Comparison of ENCODE assay signal across 1 cellular context in the genomic region with DNA sequence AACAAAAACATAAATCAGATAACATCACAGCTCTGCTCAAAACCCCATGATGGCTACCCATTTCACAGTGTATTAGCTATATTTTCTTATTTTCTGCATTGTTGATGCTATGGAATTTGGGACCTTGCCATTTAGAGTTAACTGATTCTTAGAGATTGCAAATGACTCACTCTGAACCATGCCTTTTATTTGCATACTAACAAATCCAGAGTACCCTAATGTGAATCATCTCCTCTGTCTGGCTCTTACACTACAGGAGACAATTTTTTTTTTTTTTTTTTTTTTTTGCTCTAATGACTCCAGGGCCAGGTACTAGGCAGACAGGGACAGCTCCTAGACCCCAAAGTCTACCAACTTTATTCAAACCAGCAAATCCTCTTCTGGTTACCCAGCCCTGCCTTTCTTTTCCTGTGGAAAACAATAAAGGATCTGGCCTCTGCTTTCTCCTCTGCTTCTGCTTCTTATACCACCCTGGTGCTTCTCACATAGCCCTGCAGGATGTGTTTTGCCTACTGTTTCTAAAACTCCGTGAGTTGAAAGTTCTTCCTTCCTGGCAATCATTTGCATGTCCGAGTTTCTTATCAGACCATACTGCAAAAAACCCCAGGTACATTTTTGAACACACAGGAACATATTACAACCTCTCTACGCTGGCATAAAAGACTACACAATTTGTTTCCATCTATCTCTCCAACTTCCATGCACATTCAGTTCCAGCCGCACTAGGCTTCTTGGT.
TF ChIP-seq lines count a peak whose summit lies in the region.

No MANE protein-coding gene starts in this region.

TF ChIP-seq in SK-N-SH treated with all-trans-retinoic acid at 6 μM for 48 hours, 23 proteins besides CTCF, POLR2A, EP300 and RAD21 (continued from another document):
- no peak for TF ChIP-seq ZNF70 (CRISPR knock-in tag; IDR thresholded peaks at IDR 0.05)
- TF ChIP-seq ZNF8 (CRISPR knock-in tag; IDR thresholded peaks at IDR 0.05): no peak
- TF ChIP-seq, protein P1, sequence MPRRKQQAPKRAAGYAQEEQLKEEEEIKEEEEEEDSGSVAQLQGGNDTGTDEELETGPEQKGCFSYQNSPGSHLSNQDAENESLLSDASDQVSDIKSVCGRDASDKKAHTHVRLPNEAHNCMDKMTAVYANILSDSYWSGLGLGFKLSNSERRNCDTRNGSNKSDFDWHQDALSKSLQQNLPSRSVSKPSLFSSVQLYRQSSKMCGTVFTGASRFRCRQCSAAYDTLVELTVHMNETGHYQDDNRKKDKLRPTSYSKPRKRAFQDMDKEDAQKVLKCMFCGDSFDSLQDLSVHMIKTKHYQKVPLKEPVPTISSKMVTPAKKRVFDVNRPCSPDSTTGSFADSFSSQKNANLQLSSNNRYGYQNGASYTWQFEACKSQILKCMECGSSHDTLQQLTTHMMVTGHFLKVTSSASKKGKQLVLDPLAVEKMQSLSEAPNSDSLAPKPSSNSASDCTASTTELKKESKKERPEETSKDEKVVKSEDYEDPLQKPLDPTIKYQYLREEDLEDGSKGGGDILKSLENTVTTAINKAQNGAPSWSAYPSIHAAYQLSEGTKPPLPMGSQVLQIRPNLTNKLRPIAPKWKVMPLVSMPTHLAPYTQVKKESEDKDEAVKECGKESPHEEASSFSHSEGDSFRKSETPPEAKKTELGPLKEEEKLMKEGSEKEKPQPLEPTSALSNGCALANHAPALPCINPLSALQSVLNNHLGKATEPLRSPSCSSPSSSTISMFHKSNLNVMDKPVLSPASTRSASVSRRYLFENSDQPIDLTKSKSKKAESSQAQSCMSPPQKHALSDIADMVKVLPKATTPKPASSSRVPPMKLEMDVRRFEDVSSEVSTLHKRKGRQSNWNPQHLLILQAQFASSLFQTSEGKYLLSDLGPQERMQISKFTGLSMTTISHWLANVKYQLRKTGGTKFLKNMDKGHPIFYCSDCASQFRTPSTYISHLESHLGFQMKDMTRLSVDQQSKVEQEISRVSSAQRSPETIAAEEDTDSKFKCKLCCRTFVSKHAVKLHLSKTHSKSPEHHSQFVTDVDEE (CRISPR knock-in tag; IDR thresholded peaks at IDR 0.05): no peak
- TF ChIP-seq RARB (CRISPR knock-in tag; IDR thresholded peaks at IDR 0.05): no peak
- no peak for TF ChIP-seq ZNF565 (CRISPR knock-in tag; conservative IDR thresholded peaks at IDR 0.05; ENCODE audit: low read depth)
- no peak for TF ChIP-seq ARNTL (CRISPR knock-in tag; IDR thresholded peaks at IDR 0.05; ENCODE audit: borderline replicate concordance, low read depth)
